11 cellular contexts compared by ENCODE assay signal in the genomic region with DNA sequence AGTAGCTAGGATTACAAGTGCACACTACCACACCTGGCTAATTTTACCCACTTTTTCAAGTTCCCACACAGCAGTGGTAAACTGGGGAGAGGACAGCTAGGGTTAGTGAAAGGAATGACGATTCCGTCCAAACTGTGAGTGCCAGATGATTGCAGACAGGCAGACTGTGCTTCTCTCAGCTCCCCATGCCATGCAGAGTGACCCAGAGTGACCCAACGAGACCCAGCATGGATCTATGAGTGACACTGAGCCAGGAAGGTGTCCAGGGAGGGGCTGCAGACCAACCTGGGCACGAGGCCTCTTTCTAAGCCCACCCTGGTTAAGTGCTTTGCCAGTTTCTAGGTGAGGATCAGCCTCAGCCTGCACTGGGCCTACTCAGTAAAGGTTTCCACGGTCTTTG. TPM values are rescaled to one million over a fixed set of nuclear protein-coding genes. Genes with fewer than 3 reads are reported as not detected.
A peak's percentile ranks its signal among the peaks of the same experiment; 100 is the strongest.
DNase-seq lines count a peak whose midpoint lies in the region; ATAC-seq and TF ChIP-seq lines count a peak whose summit lies in the region.
"Had no signal": no experiment of that assay in that cellular context is flagged by ENCODE, and none has a peak within 500 bp of the region (broad histone marks: within the 10 kb centered on the region; RNA-seq: fewer than 3 reads in every experiment).

No MANE protein-coding gene starts in this region.

- no peaks in the 10 kb centered on the region for H3K36me3 ChIP-seq in naive thymus-derived CD4-positive, alpha-beta T cell (ENCODE audit: control insufficient read depth in 2 of 3, insufficient read depth in 3 of 3, low read length in 3 of 3)

- H3K27ac ChIP-seq in layer of hippocampus (ENCODE audit: low read depth, low read length) (peak overlapping the region; percentile 82), skin epidermis (peak overlapping the region in 18 of 21 experiments; percentile 30 to 85 (median 73))
- no peak overlapping the region for H3K27ac ChIP-seq in naive thymus-derived CD4-positive, alpha-beta T cell (ENCODE audit: low read depth, low read length)

- H3K9me3 Mint-ChIP-seq in CD14-positive monocyte (peaks cover 0 to 4% (median 0%) of the 10 kb centered on the region in 7 donors), MCF 10A (ENCODE audit: unreplicated experiment) (no peaks in the 10 kb centered on the region)
- H3K9me3 Mint-ChIP-seq in naive thymus-derived CD4-positive, alpha-beta T cell = no peaks in the 10 kb centered on the region

- H3K4me3 Mint-ChIP-seq in CD14-positive monocyte (peak overlapping the region; percentile 24 to 62), MCF 10A (ENCODE audit: unreplicated experiment) (no peak overlapping the region)
- no peak overlapping the region for H3K4me3 Mint-ChIP-seq in naive thymus-derived CD4-positive, alpha-beta T cell

- DNase-seq in CD14-positive monocyte (ENCODE audit: low spot score) = no peak
- DNase-seq in MCF 10A (ENCODE audit: unreplicated experiment) = no peak
- DNase-seq in Kasumi-1 (lab: John Stamatoyannopoulos, UW) = no peak
- DNase-seq in naive thymus-derived CD4-positive, alpha-beta T cell = no peak
- no peak for DNase-seq in HuH-7.5 (ENCODE audit: low spot score)
- DNase-seq: NCI-H1436, small intestine had no signal

- no peaks in the 10 kb centered on the region for H3K27me3 ChIP-seq in layer of hippocampus (ENCODE audit: control insufficient read depth, insufficient read depth, low read length)
- H3K27me3 ChIP-seq in naive thymus-derived CD4-positive, alpha-beta T cell (ENCODE audit: control insufficient read depth in 2 of 2, insufficient read depth in 2 of 2, low read length in 2 of 2) = no peaks in the 10 kb centered on the region

- no peak for TF ChIP-seq CTCF in CD14-positive monocyte (IDR thresholded peaks at IDR 0.05)
- no peak for TF ChIP-seq CTCF in MCF 10A (IDR thresholded peaks at IDR 0.05; ENCODE audit: unreplicated experiment)

- no TSS peak for BruUV-seq in MCF 10A (replicated peaks; lab: Mats Ljungman, UMichigan)

- CTCF ChIA-PET in MCF 10A (lab: Yijun Ruan, JAX) = interaction anchor here (0.6 to 4.2 kb wide), 9 partner anchors 12 to 701 kb away, joined by 3 to 18 read pairs (median 4); no protein-coding TSS in a partner anchor
- CTCF ChIA-PET in naive thymus-derived CD4-positive, alpha-beta T cell (lab: Charles Lee) = interaction anchor here (0.7 to 1.6 kb wide), 3 partner anchors 12 to 51 kb away, joined by 3 to 4 read pairs (median 3); no protein-coding TSS in a partner anchor

- peaks cover under 1 to 5% (median 2%) of the 10 kb centered on the region in 3 donors for H3K27me3 Mint-ChIP-seq in CD14-positive monocyte (ENCODE audit: low read depth in 3 of 3)
- H3K27me3 Mint-ChIP-seq in MCF 10A (ENCODE audit: insufficient read depth, unreplicated experiment) = no peaks in the 10 kb centered on the region
- H3K27me3 Mint-ChIP-seq in naive thymus-derived CD4-positive, alpha-beta T cell = peaks cover 0 to 12% (median 0%) of the 10 kb centered on the region in 5 donors

- peaks cover 78% of the 10 kb centered on the region for H3K4me1 Mint-ChIP-seq in CD14-positive monocyte
- no peaks in the 10 kb centered on the region for H3K4me1 Mint-ChIP-seq in MCF 10A (ENCODE audit: insufficient read depth, unreplicated experiment)
- H3K4me1 Mint-ChIP-seq in naive thymus-derived CD4-positive, alpha-beta T cell = peaks cover 0 to 17% (median 4%) of the 10 kb centered on the region in 7 donors

- ATAC-seq in naive thymus-derived CD4-positive, alpha-beta T cell = no peak
- ATAC-seq in GM21381 (IDR thresholded peaks at IDR 0.05; ENCODE audit: unreplicated experiment) = no peak

- H3K27ac Mint-ChIP-seq in CD14-positive monocyte (peak overlapping the region; percentile 91 to 97 (median 95)), MCF 10A (ENCODE audit: low read depth, unreplicated experiment) (peak overlapping the region; percentile 5)
- peak overlapping the region in 1 of 9 donors; percentile 9 for H3K27ac Mint-ChIP-seq in naive thymus-derived CD4-positive, alpha-beta T cell

- no peak overlapping the region for H3K4me3 ChIP-seq in skin epidermis
- no peak overlapping the region for H3K4me3 ChIP-seq in naive thymus-derived CD4-positive, alpha-beta T cell (ENCODE audit: low read length)
- H3K4me3 ChIP-seq: GM12878 had no signal

- no peaks in the 10 kb centered on the region for H3K4me1 ChIP-seq in naive thymus-derived CD4-positive, alpha-beta T cell (ENCODE audit: control insufficient read depth in 2 of 2, insufficient read depth in 2 of 2, low read length in 2 of 2)

- intact Hi-C loops in CD14-positive monocyte (cut with micrococcal nuclease) (no loop called here), MCF 10A (cut with micrococcal nuclease) (no loop called here)
- intact Hi-C loops in naive thymus-derived CD4-positive, alpha-beta T cell (cut with micrococcal nuclease) = no loop called here

- no peaks in the 10 kb centered on the region for H3K9me3 ChIP-seq in naive thymus-derived CD4-positive, alpha-beta T cell (ENCODE audit: control insufficient read depth in 2 of 3, low read length in 3 of 3)

- POLR2A ChIA-PET in MCF 10A (lab: Yijun Ruan, JAX) = interaction anchor here (0.8 kb wide), 1 partner anchor 21 kb away, joined by 3 read pairs; no protein-coding TSS in a partner anchor
- POLR2A ChIA-PET in naive thymus-derived CD4-positive, alpha-beta T cell (lab: Charles Lee) = no interaction called here

- H3K36me3 Mint-ChIP-seq in CD14-positive monocyte (peaks cover 22 to 29% of the 10 kb centered on the region in 2 donors), MCF 10A (ENCODE audit: insufficient read depth, unreplicated experiment) (no peaks in the 10 kb centered on the region)
- no peaks in the 10 kb centered on the region for H3K36me3 Mint-ChIP-seq in naive thymus-derived CD4-positive, alpha-beta T cell

RNA-seq across cellular contexts. Expression of a gene that starts 7.7 kb away (rescaled TPM):
- 10 to 100 TPM; 21.0 to 25.3 TPM for polyA plus RNA-seq in CD14-positive monocyte
- 7.1 and 10.0 TPM in 2 replicates for total RNA-seq in MCF 10A (2022)
- 10 to 100 TPM in 2 of 5 experiments, 1 to 10 TPM in 3; 2.7 to 48.6 (median 6.8) TPM for total RNA-seq in naive thymus-derived CD4-positive, alpha-beta T cell
- polyA plus RNA-seq in naive thymus-derived CD4-positive, alpha-beta T cell = 1 to 10 TPM; 1.3 to 1.7 TPM

RNA-seq across cellular contexts. Expression of a gene that starts 44.6 kb away (rescaled TPM):
- not detected for polyA plus RNA-seq in CD14-positive monocyte
- total RNA-seq in MCF 10A (2022) = not detected in 2 replicates
- total RNA-seq in naive thymus-derived CD4-positive, alpha-beta T cell = 1 to 10 TPM in 1 of 5 experiments, not detected in 4; 1.3 TPM
- polyA plus RNA-seq in naive thymus-derived CD4-positive, alpha-beta T cell = not detected

Comparison
In these comparisons a context has a peak if more than half of its experiments do, and no peak if none do; other contexts are left out.
1. H3K4me3 Mint-ChIP-seq: peak in CD14-positive monocyte (2 of 2); none in MCF 10A (single experiment) and naive thymus-derived CD4-positive, alpha-beta T cell (0 of 10).